26 cellular contexts compared by ENCODE assay signal in the genomic region with DNA sequence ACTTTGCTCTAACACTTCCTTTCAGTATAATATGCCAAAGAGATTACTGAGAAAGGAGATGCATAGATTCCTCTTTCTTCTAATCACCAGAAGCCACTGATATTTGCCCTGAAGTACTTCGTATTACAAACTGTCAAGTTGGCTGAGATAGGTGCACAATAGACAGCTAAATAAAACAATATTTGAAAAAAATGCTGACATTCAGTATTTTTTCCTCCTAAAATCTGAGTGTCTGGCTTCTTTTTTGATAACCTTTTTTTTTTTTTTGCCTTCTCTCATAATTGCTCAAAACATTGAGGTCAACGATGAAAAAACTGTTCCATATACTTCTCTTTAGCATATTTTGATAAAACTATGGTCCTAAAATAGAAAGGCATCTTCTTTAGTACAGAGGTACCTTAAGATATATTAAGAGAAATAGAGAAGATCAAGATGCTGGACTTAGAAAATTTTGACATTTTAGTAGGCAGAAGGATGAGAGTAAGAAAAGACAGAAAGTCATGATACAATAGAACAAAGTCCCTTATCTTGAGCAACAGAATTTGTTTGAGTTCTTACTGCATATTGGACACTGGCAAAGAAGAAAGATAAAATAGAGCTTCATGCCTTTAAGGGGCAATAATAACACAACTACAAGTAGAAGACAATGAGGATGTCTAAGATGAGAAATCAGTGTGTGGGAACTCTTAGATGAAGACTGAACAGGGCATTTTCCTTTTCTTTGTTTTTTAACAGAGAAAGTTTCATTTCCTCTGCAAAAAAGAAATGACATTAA.
"Had no signal": no experiment of that assay in that cellular context is flagged by ENCODE, and none has a peak within 500 bp of the region (broad histone marks: within the 10 kb centered on the region; RNA-seq: fewer than 3 reads in every experiment).

No MANE protein-coding gene starts in this region.

- H3K9me3 ChIP-seq: left lung, lower lobe of right lung, ovary, right atrium auricular region, stomach, testis, thyroid gland, transverse colon, upper lobe of left lung, vagina had no signal

- H3K4me3 ChIP-seq: left lung, lower lobe of right lung, ovary, right atrium auricular region, skin epidermis, stomach, testis, thyroid gland, transverse colon, upper lobe of left lung, vagina had no signal

- H3K27ac ChIP-seq: left lung, lower lobe of right lung, ovary, right atrium auricular region, skin epidermis, stomach, testis, thyroid gland, transverse colon, upper lobe of left lung, vagina had no signal

- ATAC-seq: left cardiac atrium; left lung; lower lobe of right lung; naive thymus-derived CD8-positive, alpha-beta T cell; sciatic nerve; stimulated activated naive B cell treated with anti-CD40 and anti-IgM and Interleukin-4, amounts not matched to agents 10 μg/mL and 1 μg/mL and 100 μg/mL, for 72 hours; stimulated activated naive CD8-positive, alpha-beta T cell treated with anti-CD3 and anti-CD28 coated beads, Interleukin-15, Interleukin-2, amounts not matched to agents 100 U/mL and 50 U/mL, for 24 hours had no signal

- DNase-seq: hippocampal formation; kidney glomerular epithelial cell; left cardiac atrium; left lung; lower lobe of right lung; mammary epithelial cell; mesenchymal stem cell; naive thymus-derived CD8-positive, alpha-beta T cell; nephron progenitor cell; ovary; stimulated activated CD4-positive, alpha-beta T cell treated with anti-CD3 and anti-CD28 coated beads, Interleukin-12 subunit alpha, Interleukin-12 subunit beta, amount 100 ng/mL, for 4 hours; stimulated activated CD4-positive, alpha-beta T cell treated with anti-CD3 and anti-CD28 coated beads, Interleukin-15, amount 100 ng/mL, for 24 hours; stimulated activated CD4-positive, alpha-beta T cell treated with anti-CD3 and anti-CD28 coated beads, Interleukin-2, amount 100 ng/mL, for 24 hours; stimulated activated CD4-positive, alpha-beta T cell treated with anti-CD3 and anti-CD28 coated beads, Interleukin-4, amount 100 ng/mL, for 1 hour; stimulated activated naive B cell treated with anti-CD40 and anti-IgM and Interleukin-4, amounts not matched to agents 10 μg/mL and 1 μg/mL and 100 μg/mL, for 72 hours; stimulated activated naive CD8-positive, alpha-beta T cell treated with anti-CD3 and anti-CD28 coated beads, Interleukin-15, Interleukin-2, amounts not matched to agents 100 U/mL and 50 U/mL, for 24 hours; stomach; testis; thyroid gland; transverse colon; upper lobe of left lung had no signal

- H3K4me1 ChIP-seq: left lung, lower lobe of right lung, right atrium auricular region, stomach, testis, thyroid gland, transverse colon, upper lobe of left lung, vagina had no signal

- H3K36me3 ChIP-seq: left lung, lower lobe of right lung, ovary, right atrium auricular region, stomach, thyroid gland, transverse colon, upper lobe of left lung, vagina had no signal

- H3K27me3 ChIP-seq: left lung, ovary, right atrium auricular region, stomach, testis, thyroid gland, transverse colon, upper lobe of left lung, vagina had no signal

- FAIRE-seq: keratinocyte had no signal
